ENCODE assay signal across 1 cellular context in the genomic region with DNA sequence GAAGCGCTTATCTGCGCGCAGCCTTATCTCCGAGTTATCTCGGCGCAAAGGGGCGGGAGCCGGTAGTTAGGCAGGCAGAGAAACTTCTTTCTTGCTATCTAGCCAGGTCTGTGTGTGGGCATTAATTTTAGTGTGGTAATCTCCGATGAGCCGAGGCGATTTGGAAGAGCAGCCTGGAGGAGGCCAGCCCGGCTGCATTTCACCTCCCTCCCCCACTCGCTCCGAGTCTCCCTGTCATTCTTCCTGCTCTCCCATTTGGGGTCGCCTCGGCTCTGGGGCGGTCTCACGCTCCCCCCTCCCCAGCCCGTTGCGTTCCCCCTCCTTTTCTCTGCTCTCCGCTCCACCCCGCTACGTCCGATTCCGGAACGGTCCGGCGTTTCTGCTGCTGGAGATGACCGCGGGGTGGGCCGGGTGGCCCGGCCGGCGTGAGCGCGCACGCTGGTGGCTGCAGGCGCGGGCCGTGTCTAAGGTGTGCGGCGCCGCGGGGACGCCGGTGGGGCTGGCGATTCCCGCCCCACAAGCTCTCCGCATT.
TF ChIP-seq lines count a peak whose summit lies in the region.

No MANE protein-coding gene starts in this region.

TF ChIP-seq in IMR-90, 13 proteins besides CTCF, POLR2A, EP300 and RAD21 (continued from another document):
- no peak for TF ChIP-seq RCOR1 (IDR thresholded peaks at IDR 0.05; ENCODE audit: insufficient replicate concordance, low read length)
- TF ChIP-seq CHD1 (IDR thresholded peaks at IDR 0.05; ENCODE audit: low read depth, low read length): 0 out of 2 replicates have a peak, but pooled peaks have one; percentile 13
- TF ChIP-seq RFX5 (IDR thresholded peaks at IDR 0.05; ENCODE audit: low read depth, low read length): no peak
- TF ChIP-seq, protein P1, sequence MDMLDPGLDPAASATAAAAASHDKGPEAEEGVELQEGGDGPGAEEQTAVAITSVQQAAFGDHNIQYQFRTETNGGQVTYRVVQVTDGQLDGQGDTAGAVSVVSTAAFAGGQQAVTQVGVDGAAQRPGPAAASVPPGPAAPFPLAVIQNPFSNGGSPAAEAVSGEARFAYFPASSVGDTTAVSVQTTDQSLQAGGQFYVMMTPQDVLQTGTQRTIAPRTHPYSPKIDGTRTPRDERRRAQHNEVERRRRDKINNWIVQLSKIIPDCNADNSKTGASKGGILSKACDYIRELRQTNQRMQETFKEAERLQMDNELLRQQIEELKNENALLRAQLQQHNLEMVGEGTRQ (IDR thresholded peaks at IDR 0.05; ENCODE audit: low read depth, low read length): no peak
- TF ChIP-seq MXI1 (IDR thresholded peaks at IDR 0.05; ENCODE audit: borderline replicate concordance, low read depth, low read length): no peak; the same call in 1 of the 2 replicates
- no peak for TF ChIP-seq FOS (IDR thresholded peaks at IDR 0.05; ENCODE audit: low read depth, low read length)
TF ChIP-seq in IMR-90: peak in this region for 2.
